Comparison of ENCODE assay signal across 1 cellular context in the genomic region with DNA sequence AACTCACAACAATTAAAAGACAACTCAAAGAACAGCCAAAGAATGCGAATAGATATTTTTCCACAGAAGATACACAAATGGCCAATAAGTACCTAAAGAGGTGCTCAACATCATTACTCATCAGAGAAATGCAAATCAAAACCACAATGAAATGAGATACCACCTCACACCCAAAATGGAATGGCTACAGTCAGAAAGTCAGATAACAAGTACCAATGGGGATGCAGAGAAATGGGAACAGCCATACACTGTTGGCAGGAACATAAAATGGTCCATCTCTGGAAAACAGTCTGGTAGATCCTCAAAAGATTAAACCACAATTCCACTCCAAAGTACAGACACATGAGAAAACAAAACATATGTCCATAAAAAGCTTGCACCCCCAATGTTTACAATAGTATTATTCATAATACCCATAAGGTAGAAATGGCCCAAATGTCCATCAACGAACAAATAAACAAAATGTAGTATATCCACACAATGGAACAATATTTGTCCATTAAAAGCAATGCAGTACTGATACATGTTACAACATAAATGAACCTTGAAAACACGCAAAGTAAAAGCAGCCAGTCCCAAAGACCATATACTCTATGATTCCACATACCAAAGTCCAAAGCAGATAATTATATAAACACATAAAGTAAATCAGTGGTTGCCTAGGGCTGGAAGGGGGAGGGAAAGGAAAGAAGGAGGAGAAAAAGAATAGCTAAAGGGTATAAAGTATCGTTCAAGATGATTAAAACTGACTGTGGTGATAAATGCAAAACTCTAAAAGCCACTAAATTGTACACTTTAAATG.
TF ChIP-seq lines count a peak whose summit lies in the region.

No MANE protein-coding gene starts in this region.

TF ChIP-seq in GM12878, 131 proteins besides CTCF, POLR2A, EP300 and RAD21 (continues in another document):
- no peak for TF ChIP-seq ZNF622 (IDR thresholded peaks at IDR 0.05)
- TF ChIP-seq TCF12 (IDR thresholded peaks at IDR 0.05; ENCODE audit: low read depth, low read length), result no peak
- no peak for TF ChIP-seq SREBF1 (IDR thresholded peaks at IDR 0.05; ENCODE audit: low read length)
- TF ChIP-seq POLR2AphosphoS2 (IDR thresholded peaks at IDR 0.05; ENCODE audit: low read depth, low read length), result no peak
- TF ChIP-seq HDGF (IDR thresholded peaks at IDR 0.05), result no peak
- TF ChIP-seq PBX3 (IDR thresholded peaks at IDR 0.05; ENCODE audit: insufficient replicate concordance, low read depth, low read length), result no peak
- no peak for TF ChIP-seq ZBTB11 (CRISPR knock-in tag; IDR thresholded peaks at IDR 0.05)
- no peak for TF ChIP-seq HDAC6 (IDR thresholded peaks at IDR 0.05; ENCODE audit: unreplicated experiment)
- TF ChIP-seq JUND (IDR thresholded peaks at IDR 0.05; ENCODE audit: low read depth, low read length), result no peak
- no peak for TF ChIP-seq KLF5 (IDR thresholded peaks at IDR 0.05; ENCODE audit: partially characterized antibody)
- TF ChIP-seq RB1 (IDR thresholded peaks at IDR 0.05; ENCODE audit: borderline replicate concordance), result no peak
- peak; percentile 70; the same call in 1 of the 2 replicates for TF ChIP-seq ATF7 (IDR thresholded peaks at IDR 0.05; ENCODE audit: low read depth)
- TF ChIP-seq MTA2 (IDR thresholded peaks at IDR 0.05; ENCODE audit: low read depth), result 0 out of 2 replicates have a peak, but pooled peaks have one; percentile 8
- no peak for TF ChIP-seq ZNF274 (IDR thresholded peaks at IDR 0.05; ENCODE audit: insufficient read depth, insufficient read length)
- no peak for TF ChIP-seq SRF (IDR thresholded peaks at IDR 0.05; ENCODE audit: low read depth in 2 of 2, low read length in 2 of 2)
- TF ChIP-seq RBBP5 (conservative IDR thresholded peaks at IDR 0.05), result no peak
- TF ChIP-seq JUNB (IDR thresholded peaks at IDR 0.05), result no peak
- peak; percentile 77; the same call in 1 of the 3 replicates for TF ChIP-seq POU2F2 (IDR thresholded peaks at IDR 0.05; ENCODE audit: borderline replicate concordance, low read depth, low read length)
- no peak for TF ChIP-seq HSF1 (IDR thresholded peaks at IDR 0.05; ENCODE audit: low read depth, low read length)
- no peak for TF ChIP-seq LARP7 (IDR thresholded peaks at IDR 0.05)
- no peak for TF ChIP-seq IRF3 (IDR thresholded peaks at IDR 0.05)
- TF ChIP-seq MTA3 (IDR thresholded peaks at IDR 0.05; ENCODE audit: borderline replicate concordance, low read length), result no peak
- no peak for TF ChIP-seq ZSCAN29 (IDR thresholded peaks at IDR 0.05)
- no peak for TF ChIP-seq MEF2A (IDR thresholded peaks at IDR 0.05; ENCODE audit: insufficient read depth, low read depth, low read length)
- TF ChIP-seq IRF4 (IDR thresholded peaks at IDR 0.05; ENCODE audit: low read depth, low read length), result no peak
- no peak for TF ChIP-seq USF2 (IDR thresholded peaks at IDR 0.05; ENCODE audit: borderline replicate concordance, low read depth, low read length)
- TF ChIP-seq RCOR1 (conservative IDR thresholded peaks at IDR 0.05; ENCODE audit: low read depth, low read length), result no peak
- no peak for TF ChIP-seq POLR2AphosphoS5 (IDR thresholded peaks at IDR 0.05; ENCODE audit: low read length)
- TF ChIP-seq, protein P1, sequence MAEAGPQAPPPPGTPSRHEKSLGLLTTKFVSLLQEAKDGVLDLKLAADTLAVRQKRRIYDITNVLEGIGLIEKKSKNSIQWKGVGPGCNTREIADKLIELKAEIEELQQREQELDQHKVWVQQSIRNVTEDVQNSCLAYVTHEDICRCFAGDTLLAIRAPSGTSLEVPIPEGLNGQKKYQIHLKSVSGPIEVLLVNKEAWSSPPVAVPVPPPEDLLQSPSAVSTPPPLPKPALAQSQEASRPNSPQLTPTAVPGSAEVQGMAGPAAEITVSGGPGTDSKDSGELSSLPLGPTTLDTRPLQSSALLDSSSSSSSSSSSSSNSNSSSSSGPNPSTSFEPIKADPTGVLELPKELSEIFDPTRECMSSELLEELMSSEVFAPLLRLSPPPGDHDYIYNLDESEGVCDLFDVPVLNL (IDR thresholded peaks at IDR 0.05; ENCODE audit: low read depth, low read length), result no peak
- TF ChIP-seq EED (IDR thresholded peaks at IDR 0.05; ENCODE audit: low read depth), result no peak
- TF ChIP-seq BCL11A (IDR thresholded peaks at IDR 0.05; ENCODE audit: low read depth, low read length), result no peak
- no peak for TF ChIP-seq ZNF592 (IDR thresholded peaks at IDR 0.05)
- TF ChIP-seq NBN (IDR thresholded peaks at IDR 0.05), result 0 out of 2 replicates have a peak, but pooled peaks have one; percentile 22
- TF ChIP-seq CBX3 (IDR thresholded peaks at IDR 0.05; ENCODE audit: borderline replicate concordance, low read depth), result no peak
- TF ChIP-seq, protein P2, sequence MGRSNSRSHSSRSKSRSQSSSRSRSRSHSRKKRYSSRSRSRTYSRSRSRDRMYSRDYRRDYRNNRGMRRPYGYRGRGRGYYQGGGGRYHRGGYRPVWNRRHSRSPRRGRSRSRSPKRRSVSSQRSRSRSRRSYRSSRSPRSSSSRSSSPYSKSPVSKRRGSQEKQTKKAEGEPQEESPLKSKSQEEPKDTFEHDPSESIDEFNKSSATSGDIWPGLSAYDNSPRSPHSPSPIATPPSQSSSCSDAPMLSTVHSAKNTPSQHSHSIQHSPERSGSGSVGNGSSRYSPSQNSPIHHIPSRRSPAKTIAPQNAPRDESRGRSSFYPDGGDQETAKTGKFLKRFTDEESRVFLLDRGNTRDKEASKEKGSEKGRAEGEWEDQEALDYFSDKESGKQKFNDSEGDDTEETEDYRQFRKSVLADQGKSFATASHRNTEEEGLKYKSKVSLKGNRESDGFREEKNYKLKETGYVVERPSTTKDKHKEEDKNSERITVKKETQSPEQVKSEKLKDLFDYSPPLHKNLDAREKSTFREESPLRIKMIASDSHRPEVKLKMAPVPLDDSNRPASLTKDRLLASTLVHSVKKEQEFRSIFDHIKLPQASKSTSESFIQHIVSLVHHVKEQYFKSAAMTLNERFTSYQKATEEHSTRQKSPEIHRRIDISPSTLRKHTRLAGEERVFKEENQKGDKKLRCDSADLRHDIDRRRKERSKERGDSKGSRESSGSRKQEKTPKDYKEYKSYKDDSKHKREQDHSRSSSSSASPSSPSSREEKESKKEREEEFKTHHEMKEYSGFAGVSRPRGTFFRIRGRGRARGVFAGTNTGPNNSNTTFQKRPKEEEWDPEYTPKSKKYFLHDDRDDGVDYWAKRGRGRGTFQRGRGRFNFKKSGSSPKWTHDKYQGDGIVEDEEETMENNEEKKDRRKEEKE (IDR thresholded peaks at IDR 0.05), result no peak
- TF ChIP-seq PRDM15 (CRISPR knock-in tag; IDR thresholded peaks at IDR 0.05), result no peak
